9 cellular contexts compared by ENCODE assay signal in genomic region chr5:58600613-58601012, GRCh38. TPM values are rescaled to one million over a fixed set of nuclear protein-coding genes. Genes with fewer than 3 reads are reported as not detected.
"Had no signal": no experiment of that assay in that cellular context is flagged by ENCODE, and none has a peak within 500 bp of the region (broad histone marks: within the 10 kb centered on the region; RNA-seq: fewer than 3 reads in every experiment).

No MANE protein-coding gene starts in this region.

RNA-seq across cellular contexts. Expression of gene RAB3C, which starts 17.7 kb away (rescaled TPM):
- total RNA-seq: activated CD4-positive, alpha-beta T cell treated with anti-CD3 and anti-CD28 coated beads, Interleukin-2, amount 10 ng/mL, durations not matched to agents 24 days and 14 days; activated CD8-positive, alpha-beta memory T cell treated with anti-CD3 and anti-CD28 coated beads for 36 hours; activated CD8-positive, alpha-beta T cell treated with anti-CD3 and anti-CD28 coated beads for 36 hours; activated naive CD8-positive, alpha-beta T cell treated with anti-CD3 and anti-CD28 coated beads for 36 hours; activated T-cell treated with anti-CD3 and anti-CD28 coated beads, Interleukin-2, amount 50 U/mL, for 72 hours; activated T-helper 17 cell treated with anti-CD3 and anti-CD28 coated beads, Interleukin-2, amount 50 U/mL, for 72 hours; LHCN-M2; PC-3 had no signal
- polyA plus RNA-seq: aorta had no signal
